Comparison of ENCODE assay signal across 8 cellular contexts in the genomic region with DNA sequence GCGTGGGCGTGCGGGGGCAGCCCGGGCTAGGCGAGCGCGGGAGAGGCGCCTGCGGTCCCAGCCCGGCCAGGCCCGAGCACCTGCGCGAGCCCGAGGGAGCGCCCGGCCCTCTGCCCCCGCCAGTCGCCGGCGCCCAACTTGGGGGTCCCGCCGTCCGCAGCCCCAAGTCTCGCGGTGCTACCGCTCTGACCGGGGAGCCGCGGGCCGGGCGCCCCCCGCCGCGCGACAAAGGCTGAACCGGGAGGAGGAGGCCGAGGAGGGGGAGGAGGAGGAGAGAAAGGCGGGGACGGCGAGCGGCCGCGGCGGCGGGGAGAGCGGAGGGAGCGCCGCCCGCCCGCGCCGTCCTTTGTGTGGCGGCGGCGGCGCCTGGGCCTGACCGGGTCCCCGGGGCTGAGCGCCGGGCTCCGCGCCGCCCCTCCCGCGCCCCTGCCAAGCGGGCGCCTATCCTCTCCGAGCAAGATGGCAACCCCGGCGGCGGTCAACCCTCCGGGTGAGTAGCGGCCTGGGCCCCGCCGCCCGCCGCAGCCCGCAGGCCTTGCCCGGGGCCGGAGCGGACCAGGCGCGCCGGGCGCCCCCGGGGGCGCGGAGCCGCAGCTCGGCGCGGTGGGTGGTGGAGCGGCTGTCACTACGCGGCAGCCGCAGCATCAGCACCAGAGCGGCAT. TPM values are rescaled to one million over a fixed set of nuclear protein-coding genes. Genes with fewer than 3 reads are reported as not detected.
DNase-seq lines count a peak whose midpoint lies in the region; ATAC-seq and TF ChIP-seq lines count a peak whose summit lies in the region.

Gene ARNT2 (plus strand): TSS at position 326 of the 662 bp plus-strand sequence. CDS start 134 bp downstream, at position 460.

- peaks cover 4 to 20% (median 11%) of the 10 kb centered on the region in 3 donors for H3K4me1 ChIP-seq in esophagus squamous epithelium

- peak within 1 kb of the TSS; percentile 39 to 73 (median 48) for H3K4me3 ChIP-seq in esophagus squamous epithelium

- no CpG with 5 or more reads among the region's 97 CpGs for WGBS in esophagus squamous epithelium, 2 donors

- peaks cover 34% of the 10 kb centered on the region for H3K4me1 Mint-ChIP-seq in nephron

- intact Hi-C loops in esophagus squamous epithelium (cut with DNase I): no loop called here

- TF ChIP-seq POLR2A in esophagus squamous epithelium (IDR thresholded peaks at IDR 0.05): no peak

- TF ChIP-seq CTCF in esophagus squamous epithelium (IDR thresholded peaks at IDR 0.05) (no peak), nephron (IDR thresholded peaks at IDR 0.05; ENCODE audit: unreplicated experiment in 3 of 3) (no peak)

- ATAC-seq in HG02981 (IDR thresholded peaks at IDR 0.05; ENCODE audit: unreplicated experiment): no peak

- H3K4me3 Mint-ChIP-seq in nephron: peak within 1 kb of the TSS; percentile 81 to 89 (median 82)

- peak within 1 kb of the TSS in 3 of 4 donors; percentile 27 to 67 (median 52) for H3K27ac ChIP-seq in esophagus squamous epithelium

- DNase-seq in NCI-H1436 (lab: John Stamatoyannopoulos, UW) (peak; percentile 44), NCI-H1436 treated with DMSO at 0.1 percent for 48 hours (lab: John Stamatoyannopoulos, UW) (no peak), RKO (ENCODE audit: low spot score) (peak; percentile 25), esophagus squamous epithelium (lab: John Stamatoyannopoulos, UW) (no peak)
- no peak for DNase-seq in stimulated activated naive CD4-positive, alpha-beta T cell treated with Interleukin-2 at 50 U/mL for 16 hours (lab: John Stamatoyannopoulos, UW)
- no peak for DNase-seq in activated CD4-positive, alpha-beta T cell treated with anti-CD3 and anti-CD28 coated beads, Interleukin-2, amount 50 U/mL, for 4 hours

- H3K36me3 Mint-ChIP-seq in nephron (ENCODE audit: low read depth): peaks cover 3% of the 10 kb centered on the region

- no peaks in the 10 kb centered on the region for H3K36me3 ChIP-seq in esophagus squamous epithelium

- H3K9me3 ChIP-seq in esophagus squamous epithelium: no peaks in the 10 kb centered on the region

- peak within 1 kb of the TSS; percentile 79 to 93 (median 85) for H3K27ac Mint-ChIP-seq in nephron

- H3K27me3 ChIP-seq in esophagus squamous epithelium: peaks cover 0 to 84% (median 0%) of the 10 kb centered on the region in 4 donors

- no peaks in the 10 kb centered on the region for H3K27me3 Mint-ChIP-seq in nephron (ENCODE audit: low read depth)

- H3K9me3 Mint-ChIP-seq in nephron: no peaks in the 10 kb centered on the region

RNA-seq across cellular contexts. Expression of gene ARNT2, which starts in this region (rescaled TPM):
- total RNA-seq in esophagus squamous epithelium: 1 to 10 TPM in 2 of 4 donors, under 1 TPM in 2; 0.15 to 5.7 (median 1.7) TPM

Comparison
In these comparisons a context has a peak if more than half of its experiments do, and no peak if none do; other contexts are left out.
1. DNase-seq: peak in NCI-H1436 (single experiment) and RKO (single experiment); none in NCI-H1436 treated with DMSO at 0.1 percent for 48 hours (single experiment), esophagus squamous epithelium (single experiment), stimulated activated naive CD4-positive, alpha-beta T cell treated with Interleukin-2 at 50 U/mL for 16 hours (single experiment) and activated CD4-positive, alpha-beta T cell treated with anti-CD3 and anti-CD28 coated beads, Interleukin-2, amount 50 U/mL, for 4 hours (0 of 2).